ENCODE assay signal across 8 cellular contexts in genomic region chr1:32240140-32240951, GRCh38. TPM values are rescaled to one million over a fixed set of nuclear protein-coding genes. Genes with fewer than 3 reads are reported as not detected.
DNase-seq lines count a peak whose midpoint lies in the region; ATAC-seq and TF ChIP-seq lines count a peak whose summit lies in the region.

No MANE protein-coding gene starts in this region.

- no peak for DNase-seq in AG04449 (ENCODE audit: low read depth, low spot score)
- peak; percentile 86 to 91 for DNase-seq in NCI-H187 (lab: John Stamatoyannopoulos, UW)
- peak; percentile 98 for DNase-seq in WTC11 (ENCODE audit: low spot score)
- peak; percentile 24 for DNase-seq in dedifferentiated amniotic fluid mesenchymal stem cell (ENCODE audit: extremely low spot score)
- peak; percentile 81 to 83 for DNase-seq in left colon
- peak; percentile 53 for DNase-seq in stimulated activated CD4-positive, alpha-beta T cell treated with anti-CD3 and anti-CD28 coated beads, Interleukin-4, amount 100 ng/mL, for 24 hours

- H3K36me3 Mint-ChIP-seq in WTC11 = peaks cover 4% of the 10 kb centered on the region; the same call in 1 of the 2 replicates

- peak; percentile 37 for TF ChIP-seq POLR2A in GM19099 (IDR thresholded peaks at IDR 0.05; ENCODE audit: extremely low read depth, insufficient read length, low read depth)

- TF ChIP-seq CTCF in AG04449 (IDR thresholded peaks at IDR 0.05; ENCODE audit: insufficient read depth, low read length, missing control alignments) = peak; percentile 37
- TF ChIP-seq CTCF in WTC11 (IDR thresholded peaks at IDR 0.05) = no peak

- H3K27ac Mint-ChIP-seq in WTC11 = peak overlapping the region; percentile 78

- peaks cover 3% of the 10 kb centered on the region; the same call in 1 of the 2 replicates for H3K27me3 Mint-ChIP-seq in WTC11 (ENCODE audit: low read depth)

- no peaks in the 10 kb centered on the region for H3K9me3 Mint-ChIP-seq in WTC11

- intact Hi-C loops in left colon (cut with DNase I, micrococcal nuclease) = no loop called here

- H3K4me1 Mint-ChIP-seq in WTC11 = peaks cover 21% of the 10 kb centered on the region

- POLR2A ChIA-PET in AG04449 (lab: Yijun Ruan, JAX) (interaction anchor here (0.8 to 2.7 kb wide), 2 partner anchors 13 to 96 kb away, joined by 3 to 17 read pairs; partner anchors contain the start of gene MARCKSL1), WTC11 (lab: Charles Lee) (interaction anchor here (0.6 to 3.2 kb wide), 22 partner anchors 9 to 167 kb away, joined by 3 to 30 read pairs (median 4); partner anchors contain the start of genes BSDC1, CCDC28B, HDAC1 and IQCC)

- peak; percentile 84 for ATAC-seq in WTC11
- peak; percentile 77 for ATAC-seq in left colon
- no peak for ATAC-seq in GM21526 (IDR thresholded peaks at IDR 0.05; ENCODE audit: low FRiP score, unreplicated experiment)

- peak overlapping the region; percentile 67 for H3K4me3 ChIP-seq in AG04449 (ENCODE audit: low read depth, low read length)

- CTCF ChIA-PET in AG04449 (lab: Yijun Ruan, JAX) (interaction anchor here (0.9 to 5.8 kb wide), 10 partner anchors 10 to 78 kb away, joined by 3 to 47 read pairs (median 4); partner anchors contain the start of gene LCK), WTC11 (lab: Charles Lee) (interaction anchor here (0.6 to 4.9 kb wide), 22 partner anchors 9 to 637 kb away, joined by 3 to 75 read pairs (median 4); partner anchors contain the start of genes BSDC1, CCDC28B, EIF3I and TMEM234)

- H3K4me3 Mint-ChIP-seq in WTC11 = peak overlapping the region; percentile 84

TF ChIP-seq in WTC11, 78 proteins besides CTCF, POLR2A, EP300 and RAD21 (continues in another document):
- TF ChIP-seq ETV6 (CRISPR knock-in tag; IDR thresholded peaks at IDR 0.05) (peak; percentile 58; the same call in 1 of the 2 replicates), HMGXB4 (CRISPR knock-in tag; IDR thresholded peaks at IDR 0.05) (peak; percentile 42; the same call in 1 of the 2 replicates), TP53 (CRISPR knock-in tag; IDR thresholded peaks at IDR 0.05) (peak; percentile 91), ZNF121 (CRISPR knock-in tag; IDR thresholded peaks at IDR 0.05) (peak; percentile 42), TEAD1 (CRISPR knock-in tag; IDR thresholded peaks at IDR 0.05) (0 out of 2 replicates have a peak, but pooled peaks have one; percentile 45), MAX (CRISPR knock-in tag; IDR thresholded peaks at IDR 0.05) (no peak; the same call in 1 of the 2 replicates), ZBTB43 (CRISPR knock-in tag; IDR thresholded peaks at IDR 0.05) (peak; percentile 62; the same call in 1 of the 2 replicates), NFATC4 (CRISPR knock-in tag; IDR thresholded peaks at IDR 0.05) (no peak), HMGA2 (CRISPR knock-in tag; IDR thresholded peaks at IDR 0.05) (no peak), SMAD4 (CRISPR knock-in tag; IDR thresholded peaks at IDR 0.05) (no peak), KAT7 (CRISPR knock-in tag; IDR thresholded peaks at IDR 0.05; ENCODE audit: borderline replicate concordance) (0 out of 2 replicates have a peak, but pooled peaks have one; percentile 48), ATF3 (CRISPR knock-in tag; conservative IDR thresholded peaks at IDR 0.05) (0 out of 2 replicates have a peak, but pooled peaks have one; percentile 8), ELF4 (CRISPR knock-in tag; IDR thresholded peaks at IDR 0.05; ENCODE audit: low read depth) (no peak), MYBL2 (CRISPR knock-in tag; IDR thresholded peaks at IDR 0.05) (peak; percentile 84), ESRRA (CRISPR knock-in tag; IDR thresholded peaks at IDR 0.05; ENCODE audit: borderline replicate concordance) (peak; percentile 21; the same call in 1 of the 2 replicates), ZNF416 (CRISPR knock-in tag; IDR thresholded peaks at IDR 0.05) (no peak), TCF7 (CRISPR knock-in tag; IDR thresholded peaks at IDR 0.05; ENCODE audit: low read depth) (no peak), ZNF423 (CRISPR knock-in tag; IDR thresholded peaks at IDR 0.05) (peak; percentile 74), SP1 (CRISPR knock-in tag; conservative IDR thresholded peaks at IDR 0.05) (peak; percentile 87), SMAD3 (CRISPR knock-in tag; IDR thresholded peaks at IDR 0.05; ENCODE audit: borderline replicate concordance) (0 out of 2 replicates have a peak, but pooled peaks have one; percentile 74), FOXP1 (CRISPR knock-in tag; IDR thresholded peaks at IDR 0.05; ENCODE audit: borderline replicate concordance) (0 out of 2 replicates have a peak, but pooled peaks have one; percentile 66), FOXP4 (CRISPR knock-in tag; IDR thresholded peaks at IDR 0.05) (peak; percentile 66; the same call in 1 of the 2 replicates), NR3C1 (CRISPR knock-in tag; conservative IDR thresholded peaks at IDR 0.05; ENCODE audit: low read depth) (no peak), NFE2L1 (CRISPR knock-in tag; IDR thresholded peaks at IDR 0.05) (peak; percentile 54; the same call in 1 of the 2 replicates), FOXK1 (CRISPR knock-in tag; IDR thresholded peaks at IDR 0.05) (peak; percentile 16; the same call in 1 of the 2 replicates), E2F5 (CRISPR knock-in tag; IDR thresholded peaks at IDR 0.05) (peak; percentile 74; the same call in 1 of the 2 replicates), CBFB (CRISPR knock-in tag; IDR thresholded peaks at IDR 0.05; ENCODE audit: low read depth) (0 out of 2 replicates have a peak, but pooled peaks have one; percentile 47), TEAD4 (CRISPR knock-in tag; IDR thresholded peaks at IDR 0.05) (0 out of 2 replicates have a peak, but pooled peaks have one; percentile 49), NR2C2 (CRISPR knock-in tag; IDR thresholded peaks at IDR 0.05) (no peak)

RNA-seq across cellular contexts. Expression of gene FAM167B, which starts 6.7 kb away (rescaled TPM):
- total RNA-seq in WTC11 (2021) = 5.4 to 7.4 TPM (median 7.1 TPM) in 3 replicates
- total RNA-seq in left colon = 1 to 10 TPM; 2.8 to 3.3 TPM

RNA-seq across cellular contexts. Expression of gene LCK, which starts 10.7 kb away (rescaled TPM):
- 51.0 to 60.5 TPM (median 57.0 TPM) in 3 replicates for total RNA-seq in WTC11 (2021)
- 1 to 10 TPM; 2.0 to 4.2 TPM for total RNA-seq in left colon

RNA-seq across cellular contexts. Expression of gene EIF3I, which starts 18.1 kb away (rescaled TPM):
- total RNA-seq in WTC11 (2021) (237 to 243 TPM (median 241 TPM) in 3 replicates), left colon (100 to 1,000 TPM; 115 to 128 TPM)

RNA-seq across cellular contexts. Expression of gene TMEM234, which starts 18.2 kb away (rescaled TPM):
- total RNA-seq in WTC11 (2021) = 10.3 to 11.9 TPM (median 11.4 TPM) in 3 replicates
- 10 to 100 TPM; 24.2 to 28.0 TPM for total RNA-seq in left colon

RNA-seq across cellular contexts. Expression of gene DCDC2B, which starts 31.5 kb away (rescaled TPM):
- total RNA-seq in WTC11 (2021) (not detected in 3 replicates), left colon (not detected)

Comparison
In these comparisons a context has a peak if more than half of its experiments do, and no peak if none do; other contexts are left out.
1. RNA of gene LCK, which starts 10.7 kb away (total RNA-seq): 51.0 to 60.5 TPM in WTC11; 2.0 to 4.2 TPM in left colon; every median in the first group is over 10 times any median in the second.